27 cellular contexts compared by ENCODE assay signal in genomic region chr2:112755444-112755843, GRCh38. TPM values are rescaled to one million over a fixed set of nuclear protein-coding genes. Genes with fewer than 3 reads are reported as not detected.
"Had no signal": no experiment of that assay in that cellular context is flagged by ENCODE, and none has a peak within 500 bp of the region (broad histone marks: within the 10 kb centered on the region; RNA-seq: fewer than 3 reads in every experiment).

No MANE protein-coding gene starts in this region.

- H3K36me3 ChIP-seq: breast epithelium, thoracic aorta, vagina had no signal

- H3K4me3 ChIP-seq: breast epithelium, coronary artery, heart left ventricle, thoracic aorta, vagina had no signal

- H3K4me3 Mint-ChIP-seq: activated naive CD4-positive, alpha-beta T cell treated with anti-CD3 and anti-CD28 coated beads for 36 hours; activated naive CD8-positive, alpha-beta T cell treated with anti-CD3 and anti-CD28 coated beads, Interleukin-2, amount 10 ng/mL, durations not matched to agents 7 days and 5 days; type B pancreatic cell had no signal

- H3K27me3 ChIP-seq: breast epithelium, heart left ventricle, vagina had no signal

- H3K4me1 ChIP-seq: breast epithelium, vagina had no signal

- H3K27me3 Mint-ChIP-seq: activated naive CD8-positive, alpha-beta T cell treated with anti-CD3 and anti-CD28 coated beads, Interleukin-2, amount 10 ng/mL, durations not matched to agents 7 days and 5 days; progenitor cell of endocrine pancreas; type B pancreatic cell had no signal

- H3K9me3 Mint-ChIP-seq: activated naive CD4-positive, alpha-beta T cell treated with anti-CD3 and anti-CD28 coated beads for 36 hours; type B pancreatic cell had no signal

- H3K27ac ChIP-seq: breast epithelium, coronary artery, epithelial cell of prostate, heart left ventricle, thoracic aorta, vagina had no signal

- DNase-seq: activated effector memory CD4-positive, alpha-beta T cell treated with Interleukin-2 at 50 U/mL for 16 hours; activated naive CD4-positive, alpha-beta T cell treated with anti-CD3 and anti-CD28 coated beads for 36 hours; activated naive CD8-positive, alpha-beta T cell treated with anti-CD3 and anti-CD28 coated beads, Interleukin-2, amount 10 ng/mL, durations not matched to agents 7 days and 5 days; activated T-cell treated with anti-CD3 and anti-CD28 coated beads, Interleukin-2, amount 50 U/mL, for 72 hours; amniotic stem cell; heart left ventricle; left colon; mesenchymal stem cell; retina; stimulated activated CD4-positive, alpha-beta T cell treated with anti-CD3 and anti-CD28 coated beads, Interleukin-2, amount 100 ng/mL, for 48 hours; stimulated activated CD8-positive, alpha-beta memory T cell treated with anti-CD3 and anti-CD28 coated beads, Interleukin-4, amount 100 ng/mL, for 48 hours; stimulated activated naive CD4-positive, alpha-beta T cell; T1000 had no signal

- H3K9me3 ChIP-seq: breast epithelium, heart left ventricle, thoracic aorta, vagina had no signal

- ATAC-seq: activated T-cell treated with anti-CD3 and anti-CD28 coated beads, Interleukin-2, amount 50 U/mL, for 72 hours; heart left ventricle; left colon had no signal

- H3K27ac Mint-ChIP-seq: activated naive CD4-positive, alpha-beta T cell treated with anti-CD3 and anti-CD28 coated beads for 36 hours; activated T-cell treated with anti-CD3 and anti-CD28 coated beads, Interleukin-2, amount 50 U/mL, for 72 hours; progenitor cell of endocrine pancreas; type B pancreatic cell had no signal

RNA-seq across cellular contexts. Expression of gene IL1A, which starts 28.8 kb away (rescaled TPM):
- total RNA-seq: activated naive CD8-positive, alpha-beta T cell treated with anti-CD3 and anti-CD28 coated beads, Interleukin-2, amount 10 ng/mL, durations not matched to agents 7 days and 5 days; myocyte had no signal
- polyA plus RNA-seq: heart left ventricle had no signal

RNA-seq across cellular contexts. Expression of gene NT5DC4, which starts 34.6 kb away (rescaled TPM):
- total RNA-seq: activated CD8-positive, alpha-beta memory T cell treated with anti-CD3 and anti-CD28 coated beads for 36 hours; activated naive CD4-positive, alpha-beta T cell treated with anti-CD3 and anti-CD28 coated beads for 36 hours; activated naive CD8-positive, alpha-beta T cell treated with anti-CD3 and anti-CD28 coated beads, Interleukin-2, amount 10 ng/mL, durations not matched to agents 7 days and 5 days; breast epithelium; fibroblast of villous mesenchyme; left colon; lower leg skin; mononuclear cell; myocyte; progenitor cell of endocrine pancreas; T-helper 1 cell treated with Interleukin-12 subunit alpha and Interleukin-12 subunit beta and Interleukin-4 antibody, amounts not matched to agents 30 ng/mL and 1 ng/mL, for 36 hours; thoracic aorta; vagina had no signal
- polyA plus RNA-seq: heart left ventricle, neural cell had no signal
